Comparison of ENCODE assay signal across 18 cellular contexts in the genomic region with DNA sequence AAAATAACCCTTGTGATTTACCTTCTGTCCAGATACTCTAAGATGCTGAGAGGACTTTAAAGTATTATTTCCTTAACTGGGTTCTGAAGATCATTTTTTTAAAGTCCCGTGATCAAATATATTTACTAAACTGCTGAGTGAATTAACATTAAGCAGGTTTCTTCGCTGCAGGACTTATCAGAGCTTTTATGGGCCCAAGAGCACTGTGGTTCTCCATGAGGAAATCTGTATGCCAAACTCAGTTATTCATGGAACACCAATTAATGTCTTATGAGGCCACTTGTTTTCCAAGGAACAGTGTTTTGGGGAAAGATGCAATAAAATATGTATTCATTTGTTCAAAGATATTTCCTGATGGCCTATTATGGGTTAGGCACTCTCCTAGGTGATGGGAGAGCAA.
A peak's percentile ranks its signal among the peaks of the same experiment; 100 is the strongest.
DNase-seq lines count a peak whose midpoint lies in the region; ATAC-seq, FAIRE-seq and TF ChIP-seq lines count a peak whose summit lies in the region.
"Had no signal": no experiment of that assay in that cellular context is flagged by ENCODE, and none has a peak within 500 bp of the region (broad histone marks: within the 10 kb centered on the region; RNA-seq: fewer than 3 reads in every experiment).

No MANE protein-coding gene starts in this region.

- H3K4me1 Mint-ChIP-seq in activated naive CD4-positive, alpha-beta T cell treated with anti-CD3 and anti-CD28 coated beads for 36 hours (ENCODE audit: low read depth): no peaks in the 10 kb centered on the region
- peaks cover 10% of the 10 kb centered on the region for H3K4me1 Mint-ChIP-seq in activated T-helper 17 cell treated with anti-CD3 and anti-CD28 coated beads, Interleukin-2, amount 50 U/mL, for 72 hours

- H3K4me1 ChIP-seq in neutrophil (ENCODE audit: control insufficient read depth in 1 of 2, insufficient read depth in 1 of 2, low read depth in 1 of 2, low read length in 1 of 2): peaks cover 13 to 18% of the 10 kb centered on the region in 2 experiments
- H3K4me1 ChIP-seq in SK-N-SH (ENCODE audit: control insufficient read depth in 1 of 2, insufficient read depth in 2 of 2, low read depth in 1 of 2, low read length in 1 of 2): peaks cover 0 to under 1% of the 10 kb centered on the region in 2 experiments; a peak in 1 of 4 replicates

- no peak for TF ChIP-seq EP300 in SK-N-SH (IDR thresholded peaks at IDR 0.05; ENCODE audit: borderline replicate concordance in 1 of 2, low read depth in 1 of 2, low read length in 1 of 2)

- peak overlapping the region; percentile 20 for H3K27ac ChIP-seq in neutrophil
- H3K27ac ChIP-seq in SK-N-SH (ENCODE audit: low read depth in 2 of 2, low read length in 1 of 2): no peak overlapping the region

- H3K36me3 ChIP-seq in neutrophil: peaks cover 95% of the 10 kb centered on the region
- no peaks in the 10 kb centered on the region for H3K36me3 ChIP-seq in SK-N-SH (replicated peaks in 1 of 2; ENCODE audit: control insufficient read depth in 1 of 2, insufficient read depth in 2 of 2, low read length in 1 of 2)

- 88% methylated on average over 2 of the region's 2 CpGs for WGBS in SK-N-SH (ENCODE audit: low lambda C conversion rate)

- CTCF ChIA-PET in activated naive CD4-positive, alpha-beta T cell treated with anti-CD3 and anti-CD28 coated beads for 36 hours (lab: Charles Lee): no interaction called here
- CTCF ChIA-PET in SK-N-SH (lab: Yijun Ruan, JAX): no interaction called here

- no peak overlapping the region for H3K4me2 ChIP-seq in SK-N-SH
- H3K4me2 ChIP-seq: BLaER1 treated with 17β-estradiol and CSF1 and Interleukin-3, amounts not matched to agents 10 nM and 100 nM; GM23338 had no signal

- H3K27ac Mint-ChIP-seq in activated naive CD4-positive, alpha-beta T cell treated with anti-CD3 and anti-CD28 coated beads for 36 hours: peak overlapping the region; percentile 12
- H3K27ac Mint-ChIP-seq in activated T-helper 17 cell treated with anti-CD3 and anti-CD28 coated beads, Interleukin-2, amount 50 U/mL, for 72 hours: peak overlapping the region; percentile 56
- H3K27ac Mint-ChIP-seq: GM23338 had no signal

- DNase-seq in activated naive CD4-positive, alpha-beta T cell treated with anti-CD3 and anti-CD28 coated beads for 36 hours: no peak
- no peak for DNase-seq in activated naive CD4-positive, alpha-beta T cell (lab: John Stamatoyannopoulos, UW)
- DNase-seq in GM12891 (ENCODE audit: insufficient read length, low spot score) (no peak), cerebellar cortex (ENCODE audit: low spot score) (no peak), SK-N-SH (no peak)
- DNase-seq: HCEC 1CT, KBM-7, NCI-H1105, NCI-H2081, NCI-H2171 treated with DMSO at 0.1 percent for 48 hours, NCI-H446, NCI-H526 treated with DMSO at 0.1 percent for 48 hours, SHP77 had no signal

- H3K9me3 Mint-ChIP-seq in activated naive CD4-positive, alpha-beta T cell treated with anti-CD3 and anti-CD28 coated beads for 36 hours: no peaks in the 10 kb centered on the region
- no peaks in the 10 kb centered on the region for H3K9me3 Mint-ChIP-seq in activated T-helper 17 cell treated with anti-CD3 and anti-CD28 coated beads, Interleukin-2, amount 50 U/mL, for 72 hours
- H3K9me3 Mint-ChIP-seq: GM23338 had no signal

- no peaks in the 10 kb centered on the region for H3F3A ChIP-seq in SK-N-SH (replicated peaks; ENCODE audit: insufficient read depth)

- H3K4me3 Mint-ChIP-seq in activated naive CD4-positive, alpha-beta T cell treated with anti-CD3 and anti-CD28 coated beads for 36 hours: no peak overlapping the region
- no peak overlapping the region for H3K4me3 Mint-ChIP-seq in activated T-helper 17 cell treated with anti-CD3 and anti-CD28 coated beads, Interleukin-2, amount 50 U/mL, for 72 hours
- H3K4me3 Mint-ChIP-seq: GM23338 had no signal

- peaks cover 31% of the 10 kb centered on the region for H3K36me3 Mint-ChIP-seq in activated naive CD4-positive, alpha-beta T cell treated with anti-CD3 and anti-CD28 coated beads for 36 hours (ENCODE audit: low read depth)
- peaks cover 65% of the 10 kb centered on the region for H3K36me3 Mint-ChIP-seq in activated T-helper 17 cell treated with anti-CD3 and anti-CD28 coated beads, Interleukin-2, amount 50 U/mL, for 72 hours (ENCODE audit: low read depth)

- H2AFZ ChIP-seq in SK-N-SH (ENCODE audit: low read depth): no peak overlapping the region
- H2AFZ ChIP-seq: GM23338 had no signal

- H3K27me3 ChIP-seq in neutrophil (no peaks in the 10 kb centered on the region), SK-N-SH (ENCODE audit: insufficient read depth) (no peaks in the 10 kb centered on the region)
- H3K27me3 ChIP-seq: BLaER1 treated with 17β-estradiol and CSF1 and Interleukin-3, amounts not matched to agents 10 nM and 100 nM had no signal

- POLR2A ChIA-PET in SK-N-SH (lab: Yijun Ruan, JAX): no interaction called here

- H3K79me2 ChIP-seq in SK-N-SH (ENCODE audit: insufficient read depth): no peaks in the 10 kb centered on the region

- H3K4me3 ChIP-seq in neutrophil (ENCODE audit: low read depth in 1 of 2, low read length in 1 of 2): no peak overlapping the region
- H3K4me3 ChIP-seq in SK-N-SH (ENCODE audit: low read depth in 2 of 2, low read length in 1 of 2): no peak overlapping the region
- H3K4me3 ChIP-seq: BLaER1 treated with 17β-estradiol and CSF1 and Interleukin-3, amounts not matched to agents 10 nM and 100 nM; GM23338 had no signal

- H3K27me3 Mint-ChIP-seq in activated naive CD4-positive, alpha-beta T cell treated with anti-CD3 and anti-CD28 coated beads for 36 hours (ENCODE audit: low read depth): no peaks in the 10 kb centered on the region
- H3K27me3 Mint-ChIP-seq in activated T-helper 17 cell treated with anti-CD3 and anti-CD28 coated beads, Interleukin-2, amount 50 U/mL, for 72 hours: no peaks in the 10 kb centered on the region

- no peak for ATAC-seq in activated T-helper 17 cell treated with anti-CD3 and anti-CD28 coated beads, Interleukin-2, amount 50 U/mL, for 72 hours (replicated peaks)
- ATAC-seq: GM23338 had no signal

- H4K20me1 ChIP-seq in SK-N-SH (ENCODE audit: insufficient read depth): no peaks in the 10 kb centered on the region

- H3K9me3 ChIP-seq in neutrophil: no peaks in the 10 kb centered on the region
- no peaks in the 10 kb centered on the region for H3K9me3 ChIP-seq in SK-N-SH

- no peak overlapping the region for H3K9ac ChIP-seq in SK-N-SH
- H3K9ac ChIP-seq: BLaER1 treated with 17β-estradiol and CSF1 and Interleukin-3, amounts not matched to agents 10 nM and 100 nM had no signal

- TF ChIP-seq CTCF in neutrophil (IDR thresholded peaks at IDR 0.05) (no peak), SK-N-SH (IDR thresholded peaks at IDR 0.05) (no peak)

- intact Hi-C loops in activated naive CD4-positive, alpha-beta T cell treated with anti-CD3 and anti-CD28 coated beads for 36 hours (cut with micrococcal nuclease): no loop called here

- TF ChIP-seq POLR2A in GM12891 (IDR thresholded peaks at IDR 0.05; ENCODE audit: low read depth, low read length): no peak

- peak; percentile 9 for FAIRE-seq in GM12891 (lab: Jason Lieb, UNC)
- FAIRE-seq: D721Med had no signal

- no peaks in the 10 kb centered on the region for H3K9me2 ChIP-seq in SK-N-SH

- TF ChIP-seq RAD21 in SK-N-SH (IDR thresholded peaks at IDR 0.05; ENCODE audit: low read length): no peak

TF ChIP-seq in GM12891, 5 proteins besides CTCF, POLR2A, EP300 and RAD21:
- TF ChIP-seq POLR2AphosphoS5 (IDR thresholded peaks at IDR 0.05; ENCODE audit: low read depth, low read length): no peak
- no peak for TF ChIP-seq POU2F2 (IDR thresholded peaks at IDR 0.05; ENCODE audit: low read depth, low read length)
- no peak for TF ChIP-seq PAX5 (IDR thresholded peaks at IDR 0.05; ENCODE audit: insufficient read depth, low read length, severe bottlenecking)
- TF ChIP-seq SPI1 (IDR thresholded peaks at IDR 0.05; ENCODE audit: low read depth, low read length): no peak
- no peak for TF ChIP-seq TAF1 (IDR thresholded peaks at IDR 0.05; ENCODE audit: low read depth, low read length)

TF ChIP-seq in SK-N-SH, 30 proteins besides CTCF, POLR2A, EP300 and RAD21 (continues in another document):
- TF ChIP-seq RCOR1 (IDR thresholded peaks at IDR 0.05; ENCODE audit: low read length): no peak
- no peak for TF ChIP-seq JUND (IDR thresholded peaks at IDR 0.05)
- TF ChIP-seq POLR2AphosphoS5 (IDR thresholded peaks at IDR 0.05; ENCODE audit: low read depth, low read length): no peak
- TF ChIP-seq, protein P1, sequence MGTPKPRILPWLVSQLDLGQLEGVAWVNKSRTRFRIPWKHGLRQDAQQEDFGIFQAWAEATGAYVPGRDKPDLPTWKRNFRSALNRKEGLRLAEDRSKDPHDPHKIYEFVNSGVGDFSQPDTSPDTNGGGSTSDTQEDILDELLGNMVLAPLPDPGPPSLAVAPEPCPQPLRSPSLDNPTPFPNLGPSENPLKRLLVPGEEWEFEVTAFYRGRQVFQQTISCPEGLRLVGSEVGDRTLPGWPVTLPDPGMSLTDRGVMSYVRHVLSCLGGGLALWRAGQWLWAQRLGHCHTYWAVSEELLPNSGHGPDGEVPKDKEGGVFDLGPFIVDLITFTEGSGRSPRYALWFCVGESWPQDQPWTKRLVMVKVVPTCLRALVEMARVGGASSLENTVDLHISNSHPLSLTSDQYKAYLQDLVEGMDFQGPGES (IDR thresholded peaks at IDR 0.05; ENCODE audit: low read depth, low read length): no peak
- no peak for TF ChIP-seq RFX5 (IDR thresholded peaks at IDR 0.05; ENCODE audit: low read length)
- TF ChIP-seq, protein P2, sequence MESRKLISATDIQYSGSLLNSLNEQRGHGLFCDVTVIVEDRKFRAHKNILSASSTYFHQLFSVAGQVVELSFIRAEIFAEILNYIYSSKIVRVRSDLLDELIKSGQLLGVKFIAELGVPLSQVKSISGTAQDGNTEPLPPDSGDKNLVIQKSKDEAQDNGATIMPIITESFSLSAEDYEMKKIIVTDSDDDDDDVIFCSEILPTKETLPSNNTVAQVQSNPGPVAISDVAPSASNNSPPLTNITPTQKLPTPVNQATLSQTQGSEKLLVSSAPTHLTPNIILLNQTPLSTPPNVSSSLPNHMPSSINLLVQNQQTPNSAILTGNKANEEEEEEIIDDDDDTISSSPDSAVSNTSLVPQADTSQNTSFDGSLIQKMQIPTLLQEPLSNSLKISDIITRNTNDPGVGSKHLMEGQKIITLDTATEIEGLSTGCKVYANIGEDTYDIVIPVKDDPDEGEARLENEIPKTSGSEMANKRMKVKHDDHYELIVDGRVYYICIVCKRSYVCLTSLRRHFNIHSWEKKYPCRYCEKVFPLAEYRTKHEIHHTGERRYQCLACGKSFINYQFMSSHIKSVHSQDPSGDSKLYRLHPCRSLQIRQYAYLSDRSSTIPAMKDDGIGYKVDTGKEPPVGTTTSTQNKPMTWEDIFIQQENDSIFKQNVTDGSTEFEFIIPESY (IDR thresholded peaks at IDR 0.05; ENCODE audit: borderline replicate concordance, low read depth): no peak
- TF ChIP-seq, protein P3, sequence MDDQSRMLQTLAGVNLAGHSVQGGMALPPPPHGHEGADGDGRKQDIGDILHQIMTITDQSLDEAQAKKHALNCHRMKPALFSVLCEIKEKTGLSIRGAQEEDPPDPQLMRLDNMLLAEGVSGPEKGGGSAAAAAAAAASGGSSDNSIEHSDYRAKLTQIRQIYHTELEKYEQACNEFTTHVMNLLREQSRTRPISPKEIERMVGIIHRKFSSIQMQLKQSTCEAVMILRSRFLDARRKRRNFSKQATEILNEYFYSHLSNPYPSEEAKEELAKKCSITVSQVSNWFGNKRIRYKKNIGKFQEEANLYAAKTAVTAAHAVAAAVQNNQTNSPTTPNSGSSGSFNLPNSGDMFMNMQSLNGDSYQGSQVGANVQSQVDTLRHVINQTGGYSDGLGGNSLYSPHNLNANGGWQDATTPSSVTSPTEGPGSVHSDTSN (IDR thresholded peaks at IDR 0.05): no peak
